ENCODE assay signal across 30 cellular contexts in genomic region chr15:68408971-68409370, GRCh38. TPM values are rescaled to one million over a fixed set of nuclear protein-coding genes. Genes with fewer than 3 reads are reported as not detected.
DNase-seq lines count a peak whose midpoint lies in the region; ATAC-seq and TF ChIP-seq lines count a peak whose summit lies in the region.
"Had no signal": no experiment of that assay in that cellular context is flagged by ENCODE, and none has a peak within 500 bp of the region (broad histone marks: within the 10 kb centered on the region; RNA-seq: fewer than 3 reads in every experiment).

No MANE protein-coding gene starts in this region.

- no peaks in the 10 kb centered on the region for H3K36me3 Mint-ChIP-seq in CD8-positive, alpha-beta T cell
- H3K36me3 Mint-ChIP-seq: naive B cell; stimulated activated naive B cell treated with anti-CD40 and anti-IgM and Interleukin-4, amounts not matched to agents 10 μg/mL and 1 μg/mL and 100 μg/mL, for 72 hours had no signal

- no peaks in the 10 kb centered on the region for H3K36me3 ChIP-seq in right atrium auricular region
- H3K36me3 ChIP-seq in CD8-positive, alpha-beta T cell (ENCODE audit: insufficient read depth, low read length), result no peaks in the 10 kb centered on the region
- H3K36me3 ChIP-seq: BE2C, esophagus squamous epithelium had no signal

- H3K27ac ChIP-seq in right atrium auricular region (no peak overlapping the region), coronary artery (no peak overlapping the region)
- H3K27ac ChIP-seq in CD8-positive, alpha-beta T cell (ENCODE audit: low read depth, low read length), result no peak overlapping the region
- H3K27ac ChIP-seq: esophagus squamous epithelium, foreskin keratinocyte, psoas muscle had no signal

- POLR2A ChIA-PET in CD8-positive, alpha-beta T cell (lab: Charles Lee), result no interaction called here
- POLR2A ChIA-PET in HEK293T (lab: Yijun Ruan, JAX), result no interaction called here

- no peak overlapping the region for H3K4me3 Mint-ChIP-seq in CD8-positive, alpha-beta T cell
- H3K4me3 Mint-ChIP-seq: activated CD8-positive, alpha-beta T cell treated with anti-CD3 and anti-CD28 coated beads for 36 hours; central memory CD8-positive, alpha-beta T cell; stimulated activated naive B cell treated with anti-CD40 and anti-IgM and Interleukin-4, amounts not matched to agents 10 μg/mL and 1 μg/mL and 100 μg/mL, for 72 hours had no signal

- ATAC-seq in left ventricle myocardium superior, result no peak
- no peak for ATAC-seq in sciatic nerve
- no peak for ATAC-seq in CD8-positive, alpha-beta T cell
- no peak for ATAC-seq in HG02973 (IDR thresholded peaks at IDR 0.05; ENCODE audit: unreplicated experiment)
- ATAC-seq: activated CD8-positive, alpha-beta T cell treated with anti-CD3 and anti-CD28 coated beads for 36 hours; foreskin keratinocyte; GM12878; PC-3; psoas muscle; Right ventricle myocardium inferior; SK-N-SH treated with all-trans-retinoic acid at 6 μM for 48 hours; stimulated activated naive B cell treated with anti-CD40 and anti-IgM and Interleukin-4, amounts not matched to agents 10 μg/mL and 1 μg/mL and 100 μg/mL, for 72 hours had no signal

- H3K9me3 ChIP-seq in right atrium auricular region, result no peaks in the 10 kb centered on the region
- no peaks in the 10 kb centered on the region for H3K9me3 ChIP-seq in CD8-positive, alpha-beta T cell (ENCODE audit: low read length)
- H3K9me3 ChIP-seq: BE2C, esophagus squamous epithelium, psoas muscle had no signal

- H3K4me3 ChIP-seq in right atrium auricular region, result no peak overlapping the region
- H3K4me3 ChIP-seq in coronary artery, result no peak overlapping the region
- H3K4me3 ChIP-seq in CD8-positive, alpha-beta T cell (ENCODE audit: low read depth, low read length), result no peak overlapping the region
- H3K4me3 ChIP-seq: esophagus squamous epithelium, GM12878, psoas muscle had no signal

- DNase-seq in right atrium auricular region (ENCODE audit: low spot score) (peak; percentile 50), left ventricle myocardium superior (no peak), coronary artery (ENCODE audit: low spot score) (peak; percentile 47), sciatic nerve (ENCODE audit: low spot score) (peak; percentile 26), HEK293T (ENCODE audit: extremely low spot score) (no peak)
- no peak for DNase-seq in CD8-positive, alpha-beta T cell
- DNase-seq: ACHN; activated CD4-positive, alpha-beta T cell treated with anti-CD3 and anti-CD28 coated beads for 1 hour; activated CD8-positive, alpha-beta T cell treated with anti-CD3 and anti-CD28 coated beads for 36 hours; BE2C; esophagus squamous epithelium; foreskin keratinocyte; H7; Kasumi-1; midbrain; naive B cell; NCI-H1436 treated with DMSO at 0.1 percent for 48 hours; NCI-H2081 treated with DMSO at 0.1 percent for 48 hours; NCI-H2227 treated with DMSO at 0.1 percent for 48 hours; NCI-H526 treated with DMSO at 0.1 percent for 48 hours; nucleus accumbens; PC-3; psoas muscle; stimulated activated naive B cell treated with anti-CD40 and anti-IgM and Interleukin-4, amounts not matched to agents 10 μg/mL and 1 μg/mL and 100 μg/mL, for 72 hours; T-helper 2 cell had no signal

- H3K4me1 Mint-ChIP-seq in CD8-positive, alpha-beta T cell (ENCODE audit: low read depth), result no peaks in the 10 kb centered on the region
- H3K4me1 Mint-ChIP-seq: central memory CD8-positive, alpha-beta T cell; naive B cell; stimulated activated naive B cell treated with anti-CD40 and anti-IgM and Interleukin-4, amounts not matched to agents 10 μg/mL and 1 μg/mL and 100 μg/mL, for 72 hours had no signal

- intact Hi-C loops in left ventricle myocardium superior (cut with micrococcal nuclease), result no loop called here
- intact Hi-C loops in sciatic nerve (cut with DNase I), result no loop called here
- intact Hi-C loops in CD8-positive, alpha-beta T cell (cut with DNase I, micrococcal nuclease), result no loop called here

- CTCF ChIA-PET in CD8-positive, alpha-beta T cell (lab: Charles Lee), result interaction anchor here (2.3 kb wide), 1 partner anchor 103 kb away, joined by 6 read pairs; no protein-coding TSS in a partner anchor
- CTCF ChIA-PET in HEK293T (lab: Yijun Ruan, JAX), result interaction anchor here (1.0 kb wide), 1 partner anchor 44 kb away, joined by 3 read pairs; no protein-coding TSS in a partner anchor

- no peak for TF ChIP-seq CTCF in right atrium auricular region (IDR thresholded peaks at IDR 0.05)
- TF ChIP-seq CTCF in coronary artery (IDR thresholded peaks at IDR 0.05), result no peak
- no peak for TF ChIP-seq CTCF in CD8-positive, alpha-beta T cell (IDR thresholded peaks at IDR 0.05)

- peaks cover 0 to 11% of the 10 kb centered on the region in 2 donors for H3K4me1 ChIP-seq in right atrium auricular region
- H3K4me1 ChIP-seq in CD8-positive, alpha-beta T cell (ENCODE audit: insufficient read depth, low read length), result no peaks in the 10 kb centered on the region
- H3K4me1 ChIP-seq: BE2C, esophagus squamous epithelium, foreskin keratinocyte, psoas muscle had no signal

- H3K27ac Mint-ChIP-seq in CD8-positive, alpha-beta T cell, result no peak overlapping the region
- H3K27ac Mint-ChIP-seq: activated CD8-positive, alpha-beta T cell treated with anti-CD3 and anti-CD28 coated beads for 36 hours; stimulated activated naive B cell treated with anti-CD40 and anti-IgM and Interleukin-4, amounts not matched to agents 10 μg/mL and 1 μg/mL and 100 μg/mL, for 72 hours had no signal

- H3K9me3 Mint-ChIP-seq in CD8-positive, alpha-beta T cell, result no peaks in the 10 kb centered on the region
- H3K9me3 Mint-ChIP-seq: activated CD8-positive, alpha-beta T cell treated with anti-CD3 and anti-CD28 coated beads for 36 hours; central memory CD8-positive, alpha-beta T cell had no signal

- H3K27me3 Mint-ChIP-seq in CD8-positive, alpha-beta T cell (ENCODE audit: low read depth), result no peaks in the 10 kb centered on the region
- H3K27me3 Mint-ChIP-seq: activated CD8-positive, alpha-beta T cell treated with anti-CD3 and anti-CD28 coated beads for 36 hours; central memory CD8-positive, alpha-beta T cell had no signal

- H3K27me3 ChIP-seq in right atrium auricular region, result no peaks in the 10 kb centered on the region
- H3K27me3 ChIP-seq in CD8-positive, alpha-beta T cell (ENCODE audit: insufficient read depth, low read length), result no peaks in the 10 kb centered on the region
- H3K27me3 ChIP-seq: BE2C had no signal

TF ChIP-seq in HEK293T, 16 proteins besides CTCF, POLR2A, EP300 and RAD21:
- no peak for TF ChIP-seq FOXA1 (IDR thresholded peaks at IDR 0.05)
- TF ChIP-seq, protein P1, sequence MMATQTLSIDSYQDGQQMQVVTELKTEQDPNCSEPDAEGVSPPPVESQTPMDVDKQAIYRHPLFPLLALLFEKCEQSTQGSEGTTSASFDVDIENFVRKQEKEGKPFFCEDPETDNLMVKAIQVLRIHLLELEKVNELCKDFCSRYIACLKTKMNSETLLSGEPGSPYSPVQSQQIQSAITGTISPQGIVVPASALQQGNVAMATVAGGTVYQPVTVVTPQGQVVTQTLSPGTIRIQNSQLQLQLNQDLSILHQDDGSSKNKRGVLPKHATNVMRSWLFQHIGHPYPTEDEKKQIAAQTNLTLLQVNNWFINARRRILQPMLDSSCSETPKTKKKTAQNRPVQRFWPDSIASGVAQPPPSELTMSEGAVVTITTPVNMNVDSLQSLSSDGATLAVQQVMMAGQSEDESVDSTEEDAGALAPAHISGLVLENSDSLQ (IDR thresholded peaks at IDR 0.05), result no peak
- TF ChIP-seq FOXK2 (IDR thresholded peaks at IDR 0.05), result no peak
- no peak for TF ChIP-seq SP1 (IDR thresholded peaks at IDR 0.05)
- no peak for TF ChIP-seq CTBP1 (IDR thresholded peaks at IDR 0.05; ENCODE audit: borderline replicate concordance)
- TF ChIP-seq TARDBP (IDR thresholded peaks at IDR 0.05), result no peak
- TF ChIP-seq NFRKB (IDR thresholded peaks at IDR 0.05), result no peak
- no peak for TF ChIP-seq LEF1 (IDR thresholded peaks at IDR 0.05; ENCODE audit: borderline replicate concordance)
- TF ChIP-seq SUZ12 (IDR thresholded peaks at IDR 0.05), result no peak
- no peak for TF ChIP-seq ARNT (IDR thresholded peaks at IDR 0.05)
- no peak for TF ChIP-seq ELF4 (IDR thresholded peaks at IDR 0.05)
- TF ChIP-seq L3MBTL2 (conservative IDR thresholded peaks at IDR 0.05), result no peak
- no peak for TF ChIP-seq HDGF (IDR thresholded peaks at IDR 0.05; ENCODE audit: borderline replicate concordance)
- no peak for TF ChIP-seq BHLHE40 (IDR thresholded peaks at IDR 0.05; ENCODE audit: borderline replicate concordance)
- no peak for TF ChIP-seq FOXM1 (IDR thresholded peaks at IDR 0.05; ENCODE audit: borderline replicate concordance)
- no peak for TF ChIP-seq ZNF384 (IDR thresholded peaks at IDR 0.05)

RNA-seq across cellular contexts. Expression of gene ITGA11, which starts 23.0 kb away (rescaled TPM):
- total RNA-seq in right atrium auricular region, result 10 to 100 TPM; 12.6 to 35.4 TPM
- 23.5 TPM for total RNA-seq in left ventricle myocardium superior
- 10.3 TPM for total RNA-seq in sciatic nerve
- not detected for total RNA-seq in CD8-positive, alpha-beta T cell
- total RNA-seq: foreskin keratinocyte, PC-3 had no signal

Comparison
In these comparisons a context has a peak if more than half of its experiments do, and no peak if none do; other contexts are left out.
1. DNase-seq: peak in right atrium auricular region (single experiment), coronary artery (single experiment) and sciatic nerve (single experiment); none in left ventricle myocardium superior (single experiment), CD8-positive, alpha-beta T cell (0 of 7) and HEK293T (single experiment).
2. RNA of gene ITGA11, which starts 23.0 kb away (total RNA-seq): 12.6 to 35.4 TPM in right atrium auricular region, 23.5 TPM in left ventricle myocardium superior (single experiment) and 10.3 TPM in sciatic nerve (single experiment); not detected in CD8-positive, alpha-beta T cell; every median in the first group is over 10 times any median in the second.